17 cellular contexts compared by ENCODE assay signal in the genomic region with DNA sequence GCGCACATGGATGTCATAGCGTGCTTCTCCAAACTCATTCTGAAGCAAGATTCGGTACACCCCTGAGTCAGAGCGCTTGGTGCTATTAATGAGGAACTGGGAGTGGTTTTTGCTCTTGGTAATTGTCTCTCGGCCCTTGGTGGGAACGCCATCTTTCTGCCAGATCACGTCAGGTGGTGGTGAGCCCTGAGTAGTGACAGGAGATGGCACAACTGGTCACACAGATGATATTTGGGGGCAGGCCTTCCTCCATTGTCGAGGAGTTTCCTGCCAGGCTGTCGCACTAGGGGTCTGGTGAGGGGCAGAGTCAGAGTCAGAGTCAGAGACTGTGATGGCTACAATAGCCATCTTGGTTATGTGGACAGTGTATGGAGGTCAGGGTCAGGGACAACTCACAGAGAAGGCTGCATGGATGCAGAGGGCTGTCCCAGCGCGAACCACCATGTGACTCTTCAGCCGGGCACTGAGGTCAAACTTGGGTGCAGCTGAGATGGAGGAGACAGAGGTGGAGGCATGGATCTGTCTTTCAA. TPM values are rescaled to one million over a fixed set of nuclear protein-coding genes. Genes with fewer than 3 reads are reported as not detected.
"Had no signal": no experiment of that assay in that cellular context is flagged by ENCODE, and none has a peak within 500 bp of the region (broad histone marks: within the 10 kb centered on the region; RNA-seq: fewer than 3 reads in every experiment).

No MANE protein-coding gene starts in this region.

- H3K27ac Mint-ChIP-seq: activated naive CD4-positive, alpha-beta T cell treated with anti-CD3 and anti-CD28 coated beads, Interleukin-2, amount 10 ng/mL, durations not matched to agents 7 days and 5 days; progenitor cell of endocrine pancreas had no signal

- H3K4me3 Mint-ChIP-seq: activated naive CD4-positive, alpha-beta T cell treated with anti-CD3 and anti-CD28 coated beads, Interleukin-2, amount 10 ng/mL, durations not matched to agents 7 days and 5 days had no signal

- H3K36me3 Mint-ChIP-seq: activated naive CD4-positive, alpha-beta T cell treated with anti-CD3 and anti-CD28 coated beads, Interleukin-2, amount 10 ng/mL, durations not matched to agents 7 days and 5 days had no signal

- ATAC-seq: gastrocnemius medialis, heart right ventricle, left colon had no signal

- H3K9me3 Mint-ChIP-seq: activated naive CD4-positive, alpha-beta T cell treated with anti-CD3 and anti-CD28 coated beads, Interleukin-2, amount 10 ng/mL, durations not matched to agents 7 days and 5 days had no signal

- H3K4me3 ChIP-seq: adrenal gland, gastrocnemius medialis, lung, right atrium auricular region, skin epidermis, transverse colon had no signal

- FAIRE-seq: islet of Langerhans had no signal

- H3K36me3 ChIP-seq: adrenal gland, gastrocnemius medialis, right atrium auricular region, transverse colon had no signal

- H3K27me3 ChIP-seq: adrenal gland, right atrium auricular region, transverse colon had no signal

- H3K9me3 ChIP-seq: adrenal gland, gastrocnemius medialis, heart right ventricle, right atrium auricular region, transverse colon had no signal

- DNase-seq: activated CD4-positive, CD25-positive, alpha-beta regulatory T cell treated with anti-CD3 and anti-CD28 coated beads, Interleukin-2, amount 50 U/mL, for 72 hours; activated naive CD4-positive, alpha-beta T cell treated with anti-CD3 and anti-CD28 coated beads, Interleukin-2, amount 10 ng/mL, durations not matched to agents 7 days and 5 days; adrenal gland; erythroblast; gastrocnemius medialis; heart right ventricle; left colon; occipital lobe; stimulated activated CD4-positive, alpha-beta T cell treated with anti-CD3 and anti-CD28 coated beads, Interleukin-4, amount 100 ng/mL, for 24 hours; stimulated activated naive CD4-positive, alpha-beta T cell; transverse colon had no signal

RNA-seq across cellular contexts. Expression of gene IGSF22, which starts 18.1 kb away (rescaled TPM):
- total RNA-seq: gastrocnemius medialis, subcutaneous adipose tissue had no signal
